In genomic region chr12:27178723-27179398, GRCh38 we compare ENCODE assay signal across 10 cellular contexts.
DNase-seq lines count a peak whose midpoint lies in the region; ATAC-seq and TF ChIP-seq lines count a peak whose summit lies in the region.
"Had no signal": no experiment of that assay in that cellular context is flagged by ENCODE, and none has a peak within 500 bp of the region (broad histone marks: within the 10 kb centered on the region; RNA-seq: fewer than 3 reads in every experiment).

No MANE protein-coding gene starts in this region.

- no peaks in the 10 kb centered on the region for H3K27me3 Mint-ChIP-seq in Caco-2 (ENCODE audit: insufficient read depth, unreplicated experiment)
- H3K27me3 Mint-ChIP-seq: naive B cell had no signal

- dilution Hi-C loops in mammary epithelial cell (cut with HindIII; ENCODE audit: low sequenced_read_pairs), result no loop called here

- POLR2A ChIA-PET in Caco-2 (lab: Charles Lee), result interaction anchor here (0.5 kb wide), 1 partner anchor 157 kb away, joined by 3 read pairs; the partner anchor contains the start of gene MED21

- no peak overlapping the region for H2AFZ ChIP-seq in mammary epithelial cell (ENCODE audit: low read depth, low read length)

- peaks cover 5% of the 10 kb centered on the region; the same call in 1 of the 2 replicates for H3K9me3 ChIP-seq in Caco-2
- H3K9me3 ChIP-seq in mammary epithelial cell (replicated peaks; ENCODE audit: insufficient read depth, low read length), result no peaks in the 10 kb centered on the region
- no peaks in the 10 kb centered on the region for H3K9me3 ChIP-seq in muscle layer of colon (ENCODE audit: low read length)

- H3K4me3 Mint-ChIP-seq in Caco-2 (ENCODE audit: unreplicated experiment), result peak overlapping the region; percentile 8

- DNase-seq in Caco-2, result no peak
- peak; percentile 42 for DNase-seq in HS-27A (ENCODE audit: low read depth)
- no peak for DNase-seq in mammary epithelial cell
- DNase-seq in SIG-M5 (lab: John Stamatoyannopoulos, UW), result no peak
- no peak for DNase-seq in SW 1271 (lab: John Stamatoyannopoulos, UW)
- DNase-seq: naive B cell, NCI-H2107 had no signal

- H3K9ac ChIP-seq in mammary epithelial cell (ENCODE audit: insufficient read depth, low read length), result peak overlapping the region; percentile 24
- no peak overlapping the region for H3K9ac ChIP-seq in muscle layer of colon (ENCODE audit: low read length)

- H3K27me3 ChIP-seq in Caco-2 (replicated peaks; ENCODE audit: control insufficient read depth, insufficient read depth, low read length) (no peaks in the 10 kb centered on the region), mammary epithelial cell (ENCODE audit: insufficient read depth, low read length) (no peaks in the 10 kb centered on the region), muscle layer of colon (ENCODE audit: control insufficient read depth in 1 of 2, insufficient read depth in 2 of 2, low read length in 2 of 2) (no peaks in the 10 kb centered on the region)

- H3K4me2 ChIP-seq in mammary epithelial cell (ENCODE audit: insufficient read depth, low read depth, low read length), result peak overlapping the region; percentile 21

- H3K27ac ChIP-seq in mammary epithelial cell (ENCODE audit: insufficient read depth, low read depth, low read length) (peak overlapping the region; percentile 36), muscle layer of colon (ENCODE audit: low read depth, low read length) (peak overlapping the region; percentile 61)

- 96% methylated on average over 2 of the region's 2 CpGs for WGBS in mammary epithelial cell (ENCODE audit: low coverage, missing lambda C conversion rate)

- H3K4me3 ChIP-seq in Caco-2 (ENCODE audit: low read depth, low read length) (no peak overlapping the region), mammary epithelial cell (replicated peaks in 1 of 3; ENCODE audit: insufficient read depth in 1 of 3, low read depth in 2 of 3, low read length in 3 of 3) (no peak overlapping the region), muscle layer of colon (ENCODE audit: low read depth in 1 of 2, low read length in 2 of 2) (no peak overlapping the region)

- peaks cover 25% of the 10 kb centered on the region for H3K4me1 Mint-ChIP-seq in Caco-2 (ENCODE audit: low read depth, unreplicated experiment)

- CTCF ChIA-PET in Caco-2 (lab: Charles Lee) (no interaction called here), mammary epithelial cell (lab: Charles Lee; ENCODE audit: low non-redundant PET) (no interaction called here)

- intact Hi-C loops in Caco-2 (cut with micrococcal nuclease; ENCODE audit: unreplicated experiment), result loop anchor here (5.0 kb wide), 1 partner anchor 63 kb away; the partner anchor contains the start of gene STK38L
- intact Hi-C loops in mammary epithelial cell (cut with micrococcal nuclease), result no loop called here

- H3K9me3 Mint-ChIP-seq in Caco-2 (ENCODE audit: unreplicated experiment), result no peaks in the 10 kb centered on the region
- H3K9me3 Mint-ChIP-seq: naive B cell had no signal

- H4K20me1 ChIP-seq in mammary epithelial cell (ENCODE audit: insufficient read depth, low read length), result no peaks in the 10 kb centered on the region

- BruUV-seq in Caco-2 (replicated peaks; lab: Mats Ljungman, UMichigan), result no TSS peak
- no TSS peak for BruUV-seq in mammary epithelial cell (replicated peaks; lab: Mats Ljungman, UMichigan)

- H3K4me1 ChIP-seq in Caco-2, result peaks cover 24% of the 10 kb centered on the region
- H3K4me1 ChIP-seq in mammary epithelial cell (ENCODE audit: insufficient read depth, low read length), result peaks cover 39% of the 10 kb centered on the region
- peaks cover 39% of the 10 kb centered on the region for H3K4me1 ChIP-seq in muscle layer of colon (ENCODE audit: insufficient read depth, low read length)

- peak overlapping the region; percentile 83 for H3K27ac Mint-ChIP-seq in Caco-2 (ENCODE audit: unreplicated experiment)

- in situ Hi-C loops in mammary epithelial cell (cut with MboI; ENCODE audit: low sequenced_read_pairs in 2 of 2), result no loop called here

- no peak for TF ChIP-seq CTCF in Caco-2 (IDR thresholded peaks at IDR 0.05; ENCODE audit: insufficient read depth in 1 of 2, low read depth in 1 of 2, low read length in 1 of 2, severe bottlenecking in 1 of 2, unreplicated experiment in 1 of 2)
- no peak for TF ChIP-seq CTCF in mammary epithelial cell (conservative IDR thresholded peaks at IDR 0.05 in 1 of 2, IDR thresholded peaks at IDR 0.05 in 1 of 2; ENCODE audit: extremely low read depth in 1 of 2, insufficient read depth in 1 of 2, low read depth in 1 of 2, low read length in 2 of 2)

- no peaks in the 10 kb centered on the region for H3K79me2 ChIP-seq in mammary epithelial cell (ENCODE audit: insufficient read depth, low read length)

- ATAC-seq in HG03196 (IDR thresholded peaks at IDR 0.05; ENCODE audit: unreplicated experiment) (no peak), GM18858 (IDR thresholded peaks at IDR 0.05; ENCODE audit: unreplicated experiment) (no peak)

- peaks cover 6% of the 10 kb centered on the region for H3K36me3 Mint-ChIP-seq in Caco-2 (ENCODE audit: insufficient read depth, unreplicated experiment)
- H3K36me3 Mint-ChIP-seq: naive B cell had no signal

- no peaks in the 10 kb centered on the region for H3K36me3 ChIP-seq in Caco-2 (ENCODE audit: control insufficient read depth, insufficient read depth, low read length)
- no peaks in the 10 kb centered on the region for H3K36me3 ChIP-seq in mammary epithelial cell (ENCODE audit: insufficient read depth, low read length)
- H3K36me3 ChIP-seq in muscle layer of colon (ENCODE audit: insufficient read depth, low read length), result no peaks in the 10 kb centered on the region
